ENCODE assay signal across 8 cellular contexts in genomic region chr11:27718346-27718852, GRCh38. TPM values are rescaled to one million over a fixed set of nuclear protein-coding genes. Genes with fewer than 3 reads are reported as not detected.
DNase-seq lines count a peak whose midpoint lies in the region; ATAC-seq and TF ChIP-seq lines count a peak whose summit lies in the region.

No MANE protein-coding gene starts in this region.

- no peaks in the 10 kb centered on the region for H3K36me3 Mint-ChIP-seq in effector memory CD8-positive, alpha-beta T cell (ENCODE audit: insufficient read depth)

- peak; percentile 96 for DNase-seq in H4 (ENCODE audit: low spot score)
- peak; percentile 19 for DNase-seq in NCI-H526 treated with DMSO at 0.1 percent for 48 hours (lab: John Stamatoyannopoulos, UW)
- DNase-seq in dorsolateral prefrontal cortex = peak in 9 of 10 donors; percentile 28 to 83 (median 68)
- peak; percentile 7 for DNase-seq in midbrain (lab: John Stamatoyannopoulos, UW)
- DNase-seq in Kasumi-1 (lab: John Stamatoyannopoulos, UW) = no peak
- no peak for DNase-seq in activated naive CD4-positive, alpha-beta T cell treated with anti-CD3 and anti-CD28 coated beads, Interleukin-2, amount 50 U/mL, for 16 hours
- no peak for DNase-seq in effector memory CD8-positive, alpha-beta T cell

- no peak for ATAC-seq in GM21447 (IDR thresholded peaks at IDR 0.05; ENCODE audit: unreplicated experiment)
- ATAC-seq in effector memory CD8-positive, alpha-beta T cell (replicated peaks) = no peak

- H3K27ac Mint-ChIP-seq in effector memory CD8-positive, alpha-beta T cell = no peak overlapping the region

- intact Hi-C loops in dorsolateral prefrontal cortex (cut with DNase I) = no loop called here

- H3K9me3 Mint-ChIP-seq in effector memory CD8-positive, alpha-beta T cell = peaks cover 0 to 3% of the 10 kb centered on the region in 2 donors

- TF ChIP-seq CTCF in dorsolateral prefrontal cortex (IDR thresholded peaks at IDR 0.05 in 54 of 56, conservative IDR thresholded peaks at IDR 0.05 in 2 of 56; ENCODE audit: low read depth in 1 of 56, partially characterized antibody in 56 of 56) = no peak

- H3K4me1 Mint-ChIP-seq in effector memory CD8-positive, alpha-beta T cell (ENCODE audit: low read depth in 2 of 2) = peaks cover 0 to 3% of the 10 kb centered on the region in 2 donors

- H3K27me3 ChIP-seq in dorsolateral prefrontal cortex = peaks cover 0 to 95% (median 48%) of the 10 kb centered on the region in 45 donors

- no peak overlapping the region for H3K4me3 Mint-ChIP-seq in effector memory CD8-positive, alpha-beta T cell

- peak overlapping the region; percentile 20 to 73 (median 57) for H3K4me3 ChIP-seq in dorsolateral prefrontal cortex

- H3K27ac ChIP-seq in dorsolateral prefrontal cortex = peak overlapping the region in 49 of 59 donors; percentile 22 to 94 (median 72)

- peaks cover 48 to 65% of the 10 kb centered on the region in 2 donors for H3K27me3 Mint-ChIP-seq in effector memory CD8-positive, alpha-beta T cell

RNA-seq across cellular contexts. Expression of gene BDNF, which starts 18.1 kb away (rescaled TPM):
- 10.6 and 16.1 TPM in 2 replicates for total RNA-seq in H4 (2014; rRNA removed; shearing (Covaris generic))
- 10 to 100 TPM in 1 of 120 experiments, 1 to 10 TPM in 112, under 1 TPM in 7; 0.43 to 15.2 (median 2.8) TPM for total RNA-seq in dorsolateral prefrontal cortex

Comparison
In these comparisons a context has a peak if more than half of its experiments do, and no peak if none do; other contexts are left out.
1. DNase-seq: peak in H4 (single experiment), NCI-H526 treated with DMSO at 0.1 percent for 48 hours (single experiment), dorsolateral prefrontal cortex (9 of 10) and midbrain (single experiment); none in Kasumi-1 (0 of 2), activated naive CD4-positive, alpha-beta T cell treated with anti-CD3 and anti-CD28 coated beads, Interleukin-2, amount 50 U/mL, for 16 hours (single experiment) and effector memory CD8-positive, alpha-beta T cell (0 of 3).